Comparison of ENCODE assay signal across 1 cellular context in the genomic region with DNA sequence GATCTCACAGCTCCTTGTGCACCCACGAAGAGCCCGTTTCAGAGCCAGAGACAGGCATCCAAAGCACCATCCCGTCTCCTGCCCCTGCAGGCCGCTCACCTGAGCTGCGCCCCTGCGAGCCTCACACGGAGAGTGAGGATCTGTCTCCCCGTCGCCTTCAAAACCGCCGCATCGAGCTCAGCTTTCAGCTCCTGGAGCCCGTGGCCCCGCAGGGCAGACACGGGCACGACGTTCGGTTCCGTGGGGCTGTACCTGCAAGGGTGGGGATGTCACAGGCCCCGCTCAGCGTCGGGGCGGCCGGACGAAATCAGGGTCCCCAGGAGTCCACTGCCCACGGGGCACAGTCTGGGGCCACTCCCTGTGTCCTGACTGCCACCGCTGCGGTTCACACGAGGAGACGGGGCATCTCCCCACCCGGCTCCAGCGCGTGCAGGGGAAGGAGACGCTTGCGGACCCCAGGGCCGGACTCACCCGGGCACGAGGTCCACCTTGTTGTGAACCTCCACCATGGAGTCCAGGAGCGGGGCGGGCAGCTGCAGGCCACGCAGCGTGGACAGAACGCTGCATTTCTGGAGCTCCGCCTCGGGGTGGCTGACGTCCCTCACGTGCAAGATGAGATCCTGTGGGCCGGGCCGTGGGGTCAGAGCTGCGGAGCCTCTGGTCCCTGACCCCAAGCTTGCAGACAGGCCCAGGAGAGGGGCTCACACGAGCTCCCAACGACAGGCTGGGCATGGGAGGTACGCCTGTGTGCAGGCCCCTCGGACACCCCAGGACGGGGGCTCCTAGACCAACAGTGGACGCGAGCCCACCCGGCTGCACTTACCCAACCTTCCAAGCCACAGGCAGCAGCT.
TF ChIP-seq lines count a peak whose summit lies in the region.

No MANE protein-coding gene starts in this region.

TF ChIP-seq in K562, 482 proteins besides CTCF, POLR2A, EP300 and RAD21:
- TF ChIP-seq, protein P1, sequence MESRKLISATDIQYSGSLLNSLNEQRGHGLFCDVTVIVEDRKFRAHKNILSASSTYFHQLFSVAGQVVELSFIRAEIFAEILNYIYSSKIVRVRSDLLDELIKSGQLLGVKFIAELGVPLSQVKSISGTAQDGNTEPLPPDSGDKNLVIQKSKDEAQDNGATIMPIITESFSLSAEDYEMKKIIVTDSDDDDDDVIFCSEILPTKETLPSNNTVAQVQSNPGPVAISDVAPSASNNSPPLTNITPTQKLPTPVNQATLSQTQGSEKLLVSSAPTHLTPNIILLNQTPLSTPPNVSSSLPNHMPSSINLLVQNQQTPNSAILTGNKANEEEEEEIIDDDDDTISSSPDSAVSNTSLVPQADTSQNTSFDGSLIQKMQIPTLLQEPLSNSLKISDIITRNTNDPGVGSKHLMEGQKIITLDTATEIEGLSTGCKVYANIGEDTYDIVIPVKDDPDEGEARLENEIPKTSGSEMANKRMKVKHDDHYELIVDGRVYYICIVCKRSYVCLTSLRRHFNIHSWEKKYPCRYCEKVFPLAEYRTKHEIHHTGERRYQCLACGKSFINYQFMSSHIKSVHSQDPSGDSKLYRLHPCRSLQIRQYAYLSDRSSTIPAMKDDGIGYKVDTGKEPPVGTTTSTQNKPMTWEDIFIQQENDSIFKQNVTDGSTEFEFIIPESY (CRISPR knock-in tag; IDR thresholded peaks at IDR 0.05), result 0 out of 2 replicates have a peak, but pooled peaks have one; percentile 20
- TF ChIP-seq POLR2G (IDR thresholded peaks at IDR 0.05; ENCODE audit: low read depth, low read length) (peak; percentile 46), PRMT5 (CRISPR knock-in tag; IDR thresholded peaks at IDR 0.05) (no peak)
